ENCODE assay signal across 8 cellular contexts in genomic region chr14:68843471-68844209, GRCh38. TPM values are rescaled to one million over a fixed set of nuclear protein-coding genes. Genes with fewer than 3 reads are reported as not detected.
A peak's percentile ranks its signal among the peaks of the same experiment; 100 is the strongest.
DNase-seq lines count a peak whose midpoint lies in the region; ATAC-seq and TF ChIP-seq lines count a peak whose summit lies in the region.

No MANE protein-coding gene starts in this region.

- H3K9me3 ChIP-seq in CD8-positive, alpha-beta T cell (ENCODE audit: low read length), result no peaks in the 10 kb centered on the region
- H3K9me3 ChIP-seq in endocrine pancreas (ENCODE audit: control insufficient read depth, low read length), result no peaks in the 10 kb centered on the region

- no peaks in the 10 kb centered on the region for H3K36me3 ChIP-seq in CD8-positive, alpha-beta T cell (ENCODE audit: insufficient read depth, low read length)
- H3K36me3 ChIP-seq in endocrine pancreas (ENCODE audit: control insufficient read depth, insufficient read depth, low read length), result no peaks in the 10 kb centered on the region

- no peak overlapping the region for H3K27ac ChIP-seq in CD8-positive, alpha-beta T cell (ENCODE audit: low read depth, low read length)

- H3K4me1 ChIP-seq in CD8-positive, alpha-beta T cell (ENCODE audit: insufficient read depth, low read length), result peaks cover 17% of the 10 kb centered on the region
- H3K4me1 ChIP-seq in endocrine pancreas (ENCODE audit: control insufficient read depth, insufficient read depth, low read length), result no peaks in the 10 kb centered on the region

- peak overlapping the region; percentile 60 for H3K9ac ChIP-seq in endocrine pancreas (ENCODE audit: control insufficient read depth, insufficient read depth, low read length)

- no peak overlapping the region for H3K27ac Mint-ChIP-seq in CD8-positive, alpha-beta T cell

- CTCF ChIA-PET in CD8-positive, alpha-beta T cell (lab: Charles Lee), result interaction anchor here (0.6 to 3.8 kb wide), 62 partner anchors 10 to 1009 kb away, joined by 3 to 47 read pairs (median 4); no protein-coding TSS in a partner anchor

- POLR2A ChIA-PET in CD8-positive, alpha-beta T cell (lab: Charles Lee), result no interaction called here

- peaks cover 20% of the 10 kb centered on the region for H3K4me1 Mint-ChIP-seq in CD8-positive, alpha-beta T cell (ENCODE audit: low read depth)

- H3K27me3 Mint-ChIP-seq in CD8-positive, alpha-beta T cell (ENCODE audit: low read depth), result no peaks in the 10 kb centered on the region

- ATAC-seq in CD8-positive, alpha-beta T cell, result peak; percentile 89
- peak; percentile 52 for ATAC-seq in HG02981 (IDR thresholded peaks at IDR 0.05; ENCODE audit: unreplicated experiment)

- peaks cover 8% of the 10 kb centered on the region for H3K36me3 Mint-ChIP-seq in CD8-positive, alpha-beta T cell

- H3K4me3 Mint-ChIP-seq in CD8-positive, alpha-beta T cell, result peak overlapping the region; percentile 53

- no peaks in the 10 kb centered on the region for H3K9me3 Mint-ChIP-seq in CD8-positive, alpha-beta T cell

- TF ChIP-seq CTCF in CD8-positive, alpha-beta T cell (IDR thresholded peaks at IDR 0.05), result peak; percentile 89

- H3K4me3 ChIP-seq in CD8-positive, alpha-beta T cell (ENCODE audit: low read depth, low read length), result no peak overlapping the region
- peak overlapping the region; percentile 19 for H3K4me3 ChIP-seq in endocrine pancreas (ENCODE audit: control insufficient read depth, insufficient read depth, low read length)

- intact Hi-C loops in CD8-positive, alpha-beta T cell (cut with DNase I, micrococcal nuclease), result loop anchor here (1.0 to 2.0 kb wide), 8 partner anchors 27 to 1007 kb away; no protein-coding TSS in a partner anchor

- DNase-seq in CD8-positive, alpha-beta T cell, result peak; percentile 48 to 85 (median 70)
- DNase-seq in NCI-H82 treated with DMSO at 0.1 percent for 48 hours (lab: John Stamatoyannopoulos, UW; ENCODE audit: unreplicated experiment) (peak; percentile 14), midbrain (lab: John Stamatoyannopoulos, UW) (peak; percentile 73), GOT3 (lab: John Stamatoyannopoulos, UW) (no peak)
- DNase-seq in activated CD8-positive, alpha-beta memory T cell treated with anti-CD3 and anti-CD28 coated beads for 4 hours (ENCODE audit: low read depth in 2 of 2), result peak; percentile 45 to 56
- peak; percentile 47 for DNase-seq in stimulated activated CD8-positive, alpha-beta memory T cell treated with anti-CD3 and anti-CD28 coated beads, Interleukin-15, amount 100 ng/mL, for 24 hours (ENCODE audit: low read depth)

- no peaks in the 10 kb centered on the region for H3K27me3 ChIP-seq in CD8-positive, alpha-beta T cell (ENCODE audit: insufficient read depth, low read length)
- H3K27me3 ChIP-seq in endocrine pancreas (ENCODE audit: control insufficient read depth, insufficient read depth, low read length), result no peaks in the 10 kb centered on the region

RNA-seq across cellular contexts. Expression of gene ZFP36L1, which starts 50.8 kb away (rescaled TPM):
- 100 to 1,000 TPM; 241 to 248 TPM for total RNA-seq in CD8-positive, alpha-beta T cell
